ENCODE assay signal across 14 cellular contexts in genomic region chr14:90177537-90178189, GRCh38.
DNase-seq lines count a peak whose midpoint lies in the region; ATAC-seq and TF ChIP-seq lines count a peak whose summit lies in the region.
"Had no signal": no experiment of that assay in that cellular context is flagged by ENCODE, and none has a peak within 500 bp of the region (broad histone marks: within the 10 kb centered on the region; RNA-seq: fewer than 3 reads in every experiment).

No MANE protein-coding gene starts in this region.

- DNase-seq in HCEC 1CT (peak; percentile 12), NCI-H446 treated with DMSO at 0.1 percent for 48 hours (lab: John Stamatoyannopoulos, UW) (peak; percentile 28), choroid plexus epithelial cell (ENCODE audit: low read depth) (peak; percentile 2), smooth muscle cell (lab: John Stamatoyannopoulos, UW; ENCODE audit: unreplicated experiment) (no peak), OCI-M1 (lab: John Stamatoyannopoulos, UW) (no peak), GM10266 (ENCODE audit: extremely low spot score) (no peak)
- DNase-seq: CD8-positive, alpha-beta T cell; NCI-H1417 treated with DMSO at 0.1 percent for 48 hours; NCI-H2029 treated with DMSO at 0.1 percent for 48 hours; NCI-H2171 treated with DMSO at 0.1 percent for 48 hours; NCI-H748 treated with DMSO at 0.1 percent for 48 hours had no signal

- H3K9ac ChIP-seq in smooth muscle cell (ENCODE audit: low read depth), result no peak overlapping the region

- no peak overlapping the region for H3K4me3 ChIP-seq in choroid plexus epithelial cell (ENCODE audit: low read depth, low read length)
- no peak overlapping the region for H3K4me3 ChIP-seq in smooth muscle cell
- H3K4me3 ChIP-seq: K562 had no signal

- peak overlapping the region; percentile 27 for H3K4me2 ChIP-seq in smooth muscle cell

- no peaks in the 10 kb centered on the region for H3F3A ChIP-seq in smooth muscle cell (ENCODE audit: low read depth)

- no peak for ATAC-seq in HG03139 (IDR thresholded peaks at IDR 0.05; ENCODE audit: unreplicated experiment)
- ATAC-seq: CD8-positive, alpha-beta T cell; K562 had no signal

- H3K27me3 ChIP-seq in smooth muscle cell (ENCODE audit: low read depth), result no peaks in the 10 kb centered on the region

- no peak overlapping the region for H2AFZ ChIP-seq in smooth muscle cell (ENCODE audit: low read depth)

- 72% methylated on average over 3 of the region's 3 CpGs for WGBS in smooth muscle cell (ENCODE audit: low lambda C conversion rate)

- no peaks in the 10 kb centered on the region for H3K4me1 ChIP-seq in smooth muscle cell (ENCODE audit: low read depth)

- H3K79me2 ChIP-seq in smooth muscle cell (ENCODE audit: low read depth), result no peaks in the 10 kb centered on the region

- H3K9me3 ChIP-seq in smooth muscle cell (replicated peaks; ENCODE audit: low read depth), result no peaks in the 10 kb centered on the region

- TF ChIP-seq CTCF in choroid plexus epithelial cell (conservative IDR thresholded peaks at IDR 0.05; ENCODE audit: low read depth, low read length), result no peak
- TF ChIP-seq CTCF in smooth muscle cell (IDR thresholded peaks at IDR 0.05; ENCODE audit: borderline replicate concordance, insufficient read depth, poor library complexity, severe bottlenecking), result no peak
- no peak for TF ChIP-seq CTCF in GM10266 (IDR thresholded peaks at IDR 0.05; ENCODE audit: control insufficient read depth, insufficient read depth, low read depth, missing control alignments)

- H4K20me1 ChIP-seq in smooth muscle cell (ENCODE audit: low read depth), result no peaks in the 10 kb centered on the region

- no peaks in the 10 kb centered on the region for H3K36me3 ChIP-seq in smooth muscle cell (ENCODE audit: low read depth)

- peak overlapping the region; percentile 25 for H3K27ac ChIP-seq in smooth muscle cell (ENCODE audit: low read depth)
- H3K27ac ChIP-seq: HL-60 had no signal

Comparison
In these comparisons a context has a peak if more than half of its experiments do, and no peak if none do; other contexts are left out.
1. DNase-seq: peak in HCEC 1CT (single experiment), NCI-H446 treated with DMSO at 0.1 percent for 48 hours (single experiment) and choroid plexus epithelial cell (single experiment); none in smooth muscle cell (single experiment), OCI-M1 (single experiment) and GM10266 (single experiment).